Comparison of ENCODE assay signal across 2 cellular contexts in the genomic region with DNA sequence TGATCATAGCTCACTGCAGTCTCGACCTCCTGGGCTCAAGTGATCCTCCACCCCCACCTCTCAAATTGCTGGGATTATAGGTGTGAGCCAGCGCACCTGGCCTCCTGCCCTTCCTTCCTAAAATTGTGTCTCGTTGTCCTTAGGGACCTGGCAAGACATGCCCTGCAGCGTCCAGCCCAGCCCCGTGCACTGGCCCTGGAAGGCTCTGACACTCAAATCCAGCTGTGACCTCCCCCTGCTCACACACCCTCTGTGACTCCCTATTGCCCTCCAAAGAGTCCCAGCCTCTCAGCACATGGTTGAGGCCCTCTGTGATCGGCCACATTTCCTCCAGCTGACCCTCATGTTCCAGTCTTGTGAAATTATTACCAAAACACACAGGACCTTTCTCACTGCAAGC.
A peak's percentile ranks its signal among the peaks of the same experiment; 100 is the strongest.
TF ChIP-seq lines count a peak whose summit lies in the region.

No MANE protein-coding gene starts in this region.

TF ChIP-seq in HEK293, 187 proteins besides CTCF, POLR2A, EP300 and RAD21:
- TF ChIP-seq ZNF16 (tag by site-specific recombination; IDR thresholded peaks at IDR 0.05; ENCODE audit: low read depth) (peak; percentile 58; the same call in 1 of the 2 replicates), ZNF558 (tag by site-specific recombination; IDR thresholded peaks at IDR 0.05) (peak; percentile 66), ZNF169 (tag by site-specific recombination; IDR thresholded peaks at IDR 0.05) (no peak), ZNF777 (tag by site-specific recombination; IDR thresholded peaks at IDR 0.05; ENCODE audit: borderline replicate concordance) (no peak)

TF ChIP-seq in H1, 55 proteins besides CTCF, POLR2A, EP300 and RAD21:
- TF ChIP-seq, protein P1, sequence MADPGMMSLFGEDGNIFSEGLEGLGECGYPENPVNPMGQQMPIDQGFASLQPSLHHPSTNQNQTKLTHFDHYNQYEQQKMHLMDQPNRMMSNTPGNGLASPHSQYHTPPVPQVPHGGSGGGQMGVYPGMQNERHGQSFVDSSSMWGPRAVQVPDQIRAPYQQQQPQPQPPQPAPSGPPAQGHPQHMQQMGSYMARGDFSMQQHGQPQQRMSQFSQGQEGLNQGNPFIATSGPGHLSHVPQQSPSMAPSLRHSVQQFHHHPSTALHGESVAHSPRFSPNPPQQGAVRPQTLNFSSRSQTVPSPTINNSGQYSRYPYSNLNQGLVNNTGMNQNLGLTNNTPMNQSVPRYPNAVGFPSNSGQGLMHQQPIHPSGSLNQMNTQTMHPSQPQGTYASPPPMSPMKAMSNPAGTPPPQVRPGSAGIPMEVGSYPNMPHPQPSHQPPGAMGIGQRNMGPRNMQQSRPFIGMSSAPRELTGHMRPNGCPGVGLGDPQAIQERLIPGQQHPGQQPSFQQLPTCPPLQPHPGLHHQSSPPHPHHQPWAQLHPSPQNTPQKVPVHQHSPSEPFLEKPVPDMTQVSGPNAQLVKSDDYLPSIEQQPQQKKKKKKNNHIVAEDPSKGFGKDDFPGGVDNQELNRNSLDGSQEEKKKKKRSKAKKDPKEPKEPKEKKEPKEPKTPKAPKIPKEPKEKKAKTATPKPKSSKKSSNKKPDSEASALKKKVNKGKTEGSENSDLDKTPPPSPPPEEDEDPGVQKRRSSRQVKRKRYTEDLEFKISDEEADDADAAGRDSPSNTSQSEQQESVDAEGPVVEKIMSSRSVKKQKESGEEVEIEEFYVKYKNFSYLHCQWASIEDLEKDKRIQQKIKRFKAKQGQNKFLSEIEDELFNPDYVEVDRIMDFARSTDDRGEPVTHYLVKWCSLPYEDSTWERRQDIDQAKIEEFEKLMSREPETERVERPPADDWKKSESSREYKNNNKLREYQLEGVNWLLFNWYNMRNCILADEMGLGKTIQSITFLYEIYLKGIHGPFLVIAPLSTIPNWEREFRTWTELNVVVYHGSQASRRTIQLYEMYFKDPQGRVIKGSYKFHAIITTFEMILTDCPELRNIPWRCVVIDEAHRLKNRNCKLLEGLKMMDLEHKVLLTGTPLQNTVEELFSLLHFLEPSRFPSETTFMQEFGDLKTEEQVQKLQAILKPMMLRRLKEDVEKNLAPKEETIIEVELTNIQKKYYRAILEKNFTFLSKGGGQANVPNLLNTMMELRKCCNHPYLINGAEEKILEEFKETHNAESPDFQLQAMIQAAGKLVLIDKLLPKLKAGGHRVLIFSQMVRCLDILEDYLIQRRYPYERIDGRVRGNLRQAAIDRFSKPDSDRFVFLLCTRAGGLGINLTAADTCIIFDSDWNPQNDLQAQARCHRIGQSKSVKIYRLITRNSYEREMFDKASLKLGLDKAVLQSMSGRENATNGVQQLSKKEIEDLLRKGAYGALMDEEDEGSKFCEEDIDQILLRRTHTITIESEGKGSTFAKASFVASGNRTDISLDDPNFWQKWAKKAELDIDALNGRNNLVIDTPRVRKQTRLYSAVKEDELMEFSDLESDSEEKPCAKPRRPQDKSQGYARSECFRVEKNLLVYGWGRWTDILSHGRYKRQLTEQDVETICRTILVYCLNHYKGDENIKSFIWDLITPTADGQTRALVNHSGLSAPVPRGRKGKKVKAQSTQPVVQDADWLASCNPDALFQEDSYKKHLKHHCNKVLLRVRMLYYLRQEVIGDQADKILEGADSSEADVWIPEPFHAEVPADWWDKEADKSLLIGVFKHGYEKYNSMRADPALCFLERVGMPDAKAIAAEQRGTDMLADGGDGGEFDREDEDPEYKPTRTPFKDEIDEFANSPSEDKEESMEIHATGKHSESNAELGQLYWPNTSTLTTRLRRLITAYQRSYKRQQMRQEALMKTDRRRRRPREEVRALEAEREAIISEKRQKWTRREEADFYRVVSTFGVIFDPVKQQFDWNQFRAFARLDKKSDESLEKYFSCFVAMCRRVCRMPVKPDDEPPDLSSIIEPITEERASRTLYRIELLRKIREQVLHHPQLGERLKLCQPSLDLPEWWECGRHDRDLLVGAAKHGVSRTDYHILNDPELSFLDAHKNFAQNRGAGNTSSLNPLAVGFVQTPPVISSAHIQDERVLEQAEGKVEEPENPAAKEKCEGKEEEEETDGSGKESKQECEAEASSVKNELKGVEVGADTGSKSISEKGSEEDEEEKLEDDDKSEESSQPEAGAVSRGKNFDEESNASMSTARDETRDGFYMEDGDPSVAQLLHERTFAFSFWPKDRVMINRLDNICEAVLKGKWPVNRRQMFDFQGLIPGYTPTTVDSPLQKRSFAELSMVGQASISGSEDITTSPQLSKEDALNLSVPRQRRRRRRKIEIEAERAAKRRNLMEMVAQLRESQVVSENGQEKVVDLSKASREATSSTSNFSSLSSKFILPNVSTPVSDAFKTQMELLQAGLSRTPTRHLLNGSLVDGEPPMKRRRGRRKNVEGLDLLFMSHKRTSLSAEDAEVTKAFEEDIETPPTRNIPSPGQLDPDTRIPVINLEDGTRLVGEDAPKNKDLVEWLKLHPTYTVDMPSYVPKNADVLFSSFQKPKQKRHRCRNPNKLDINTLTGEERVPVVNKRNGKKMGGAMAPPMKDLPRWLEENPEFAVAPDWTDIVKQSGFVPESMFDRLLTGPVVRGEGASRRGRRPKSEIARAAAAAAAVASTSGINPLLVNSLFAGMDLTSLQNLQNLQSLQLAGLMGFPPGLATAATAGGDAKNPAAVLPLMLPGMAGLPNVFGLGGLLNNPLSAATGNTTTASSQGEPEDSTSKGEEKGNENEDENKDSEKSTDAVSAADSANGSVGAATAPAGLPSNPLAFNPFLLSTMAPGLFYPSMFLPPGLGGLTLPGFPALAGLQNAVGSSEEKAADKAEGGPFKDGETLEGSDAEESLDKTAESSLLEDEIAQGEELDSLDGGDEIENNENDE (IDR thresholded peaks at IDR 0.05; ENCODE audit: insufficient replicate concordance, low read length) = no peak
- TF ChIP-seq RBBP5 (IDR thresholded peaks at IDR 0.05; ENCODE audit: borderline replicate concordance, low read depth, low read length) (no peak), CEBPB (IDR thresholded peaks at IDR 0.05; ENCODE audit: low read depth, low read length) (no peak), GABPA (IDR thresholded peaks at IDR 0.05; ENCODE audit: borderline replicate concordance, insufficient read depth, low read length) (no peak), SIX5 (IDR thresholded peaks at IDR 0.05; ENCODE audit: low read depth, low read length) (no peak), NRF1 (IDR thresholded peaks at IDR 0.05; ENCODE audit: low read depth, low read length) (no peak), HDAC2 (IDR thresholded peaks at IDR 0.05; ENCODE audit: borderline replicate concordance in 1 of 2, low read depth in 2 of 2, low read length in 2 of 2) (no peak), FOSL1 (IDR thresholded peaks at IDR 0.05; ENCODE audit: insufficient read depth, low read depth, low read length) (no peak), BCL11A (IDR thresholded peaks at IDR 0.05; ENCODE audit: low read depth in 2 of 2, low read length in 2 of 2) (no peak), BACH1 (IDR thresholded peaks at IDR 0.05; ENCODE audit: low read length) (no peak), PHF8 (conservative IDR thresholded peaks at IDR 0.05; ENCODE audit: low read depth, low read length) (no peak), CREB1 (IDR thresholded peaks at IDR 0.05) (no peak), ASH2L (IDR thresholded peaks at IDR 0.05; ENCODE audit: low read length) (no peak), CHD1 (IDR thresholded peaks at IDR 0.05; ENCODE audit: low read depth, low read length) (no peak), EGR1 (IDR thresholded peaks at IDR 0.05; ENCODE audit: borderline replicate concordance, low read depth, low read length) (no peak), NANOG (IDR thresholded peaks at IDR 0.05; ENCODE audit: insufficient read depth, low read depth, low read length, poor library complexity, severe bottlenecking) (no peak)
- TF ChIP-seq, protein P2, sequence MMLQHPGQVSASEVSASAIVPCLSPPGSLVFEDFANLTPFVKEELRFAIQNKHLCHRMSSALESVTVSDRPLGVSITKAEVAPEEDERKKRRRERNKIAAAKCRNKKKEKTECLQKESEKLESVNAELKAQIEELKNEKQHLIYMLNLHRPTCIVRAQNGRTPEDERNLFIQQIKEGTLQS (IDR thresholded peaks at IDR 0.05; ENCODE audit: insufficient read depth, low read depth, low read length) = no peak
